In the genomic region with DNA sequence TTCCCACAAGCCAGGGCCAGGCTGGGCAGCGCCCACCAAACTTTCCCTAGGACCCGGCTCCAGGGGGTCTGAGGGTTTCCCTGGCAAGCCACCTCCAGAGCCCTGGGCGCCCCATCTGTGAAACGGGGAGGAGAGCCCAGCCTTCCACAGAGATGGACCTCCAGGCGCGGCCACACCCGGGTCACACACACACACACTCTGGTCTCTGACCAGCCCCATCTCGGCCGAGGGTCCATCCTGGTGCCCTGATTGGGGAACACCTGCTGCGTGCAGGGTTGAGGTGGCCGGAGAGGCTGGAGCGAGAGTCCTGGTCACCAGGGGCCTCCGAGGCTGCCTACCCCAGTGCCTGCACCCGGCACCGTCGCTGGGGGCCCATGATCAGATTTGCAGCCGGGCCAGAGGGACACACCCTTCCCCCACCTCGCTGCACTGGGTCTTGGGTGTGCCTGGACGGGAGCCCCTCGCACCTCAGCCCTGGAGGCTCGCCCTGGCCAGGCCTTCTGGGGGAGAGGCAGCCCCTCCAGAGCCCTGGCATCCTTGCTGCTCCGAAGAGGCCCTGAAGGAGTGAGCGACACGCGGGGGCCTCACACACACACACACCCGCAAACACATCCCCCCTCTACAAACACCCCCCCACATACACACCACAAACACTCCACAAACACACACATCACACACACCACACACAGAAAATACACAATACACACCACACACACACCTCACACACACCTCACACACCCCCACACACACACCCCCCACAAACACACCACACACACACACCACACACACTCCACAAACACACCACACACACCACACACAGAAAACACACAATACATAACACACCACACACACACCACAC, we compare ENCODE assay signal across 17 cellular contexts. TPM values are rescaled to one million over a fixed set of nuclear protein-coding genes. Genes with fewer than 3 reads are reported as not detected.
DNase-seq lines count a peak whose midpoint lies in the region; ATAC-seq, FAIRE-seq and TF ChIP-seq lines count a peak whose summit lies in the region.
"Had no signal": no experiment of that assay in that cellular context is flagged by ENCODE, and none has a peak within 500 bp of the region (broad histone marks: within the 10 kb centered on the region; RNA-seq: fewer than 3 reads in every experiment).

No MANE protein-coding gene starts in this region.

- no peaks in the 10 kb centered on the region for H3K9me3 ChIP-seq in H1 (ENCODE audit: insufficient read depth in 2 of 2, low read depth in 1 of 2, low read length in 1 of 2)
- H3K9me3 ChIP-seq in PC-9 (ENCODE audit: insufficient read depth, low read depth): no peaks in the 10 kb centered on the region
- H3K9me3 ChIP-seq: Caco-2, gastrocnemius medialis, HAP-1 had no signal

- intact Hi-C loops in PC-9 (cut with micrococcal nuclease; ENCODE audit: unreplicated experiment): no loop called here

- no peak for TF ChIP-seq POLR2A in H1 (IDR thresholded peaks at IDR 0.05; ENCODE audit: control extremely low read depth in 1 of 2, low read depth in 2 of 2, low read length in 2 of 2)

- H4K5ac ChIP-seq in H1 (ENCODE audit: insufficient read length, low read depth, low read length): no peak overlapping the region

- no peaks in the 10 kb centered on the region for H3K9me2 ChIP-seq in PC-9 (ENCODE audit: insufficient read depth)

- CTCF ChIA-PET in H1 (lab: Charles Lee; ENCODE audit: partially characterized antibody) (no interaction called here), PC-9 (lab: Charles Lee) (no interaction called here)

- no peak overlapping the region for H3K4me3 Mint-ChIP-seq in osteocyte (ENCODE audit: unreplicated experiment)

- no peak for TF ChIP-seq RAD21 in H1 (IDR thresholded peaks at IDR 0.05 in 1 of 2, conservative IDR thresholded peaks at IDR 0.05 in 1 of 2; ENCODE audit: low read depth in 2 of 2, low read length in 2 of 2)

- TF ChIP-seq CTCF in H1 (IDR thresholded peaks at IDR 0.05; ENCODE audit: control extremely low read depth in 1 of 3, insufficient read depth in 1 of 3, low read depth in 1 of 3, low read length in 3 of 3) (no peak), osteocyte (IDR thresholded peaks at IDR 0.05) (no peak), PC-9 (conservative IDR thresholded peaks at IDR 0.05) (no peak)

- H3K9me3 Mint-ChIP-seq in osteocyte (ENCODE audit: unreplicated experiment): no peaks in the 10 kb centered on the region

- 85% methylated on average over 20 of the region's 26 CpGs; no CpG with 5 or more reads in 1 of the 2 experiments for WGBS in H1 (ENCODE audit: extremely low coverage in 1 of 2, insufficient coverage in 1 of 2, insufficient read length in 1 of 2, insufficient replicate concordance in 2 of 2, low coverage in 1 of 2, low lambda C conversion rate in 2 of 2, missing lambda C conversion rate in 1 of 2), 2 experiments

- H2BK12ac ChIP-seq in H1 (ENCODE audit: low read depth, low read length): no peak overlapping the region

- H3K4me1 ChIP-seq in H1 (replicated peaks in 1 of 4; ENCODE audit: control insufficient read depth in 3 of 4, insufficient read depth in 4 of 4, low read length in 3 of 4) (0 out of 7 replicates have a peak, but pooled peaks cover 0 to 2% (median 0%) of the 10 kb centered on the region in 4 experiments), PC-9 (replicated peaks; ENCODE audit: insufficient read depth) (no peaks in the 10 kb centered on the region)
- H3K4me1 ChIP-seq: Caco-2, gastrocnemius medialis, HAP-1 had no signal

- no TSS peak for BruUV-seq in PC-9 (replicated peaks; lab: Mats Ljungman, UMichigan)

- no peak for TF ChIP-seq EP300 in H1 (IDR thresholded peaks at IDR 0.05; ENCODE audit: borderline replicate concordance in 1 of 2, low read depth in 2 of 2, low read length in 2 of 2)

- H3K27me3 Mint-ChIP-seq in osteocyte (ENCODE audit: unreplicated experiment): no peaks in the 10 kb centered on the region

- peaks cover 4% of the 10 kb centered on the region; the same call in 1 of the 2 replicates for H3K23me2 ChIP-seq in H1 (ENCODE audit: low read depth, low read length)

- 0 out of 2 replicates have a peak overlapping the region, but pooled peaks have one; percentile 36 for H2BK15ac ChIP-seq in H1 (ENCODE audit: low read length)

- H2AK5ac ChIP-seq in H1 (ENCODE audit: low read depth, low read length): no peak overlapping the region

- H3K14ac ChIP-seq in H1 (ENCODE audit: insufficient read length): no peak overlapping the region

- H3K56ac ChIP-seq in H1 (replicated peaks; ENCODE audit: insufficient read length, low read depth, low read length): peak overlapping the region; percentile 100

- H2BK20ac ChIP-seq in H1 (ENCODE audit: low read length): no peak overlapping the region

- no peak for FAIRE-seq in H1 (lab: Jason Lieb, UNC)

- H3K4me1 Mint-ChIP-seq in osteocyte (ENCODE audit: unreplicated experiment): no peaks in the 10 kb centered on the region

- 0 out of 7 replicates have a peak, but pooled peaks cover 0 to 2% (median 0%) of the 10 kb centered on the region in 4 experiments for H3K27me3 ChIP-seq in H1 (replicated peaks in 1 of 4; ENCODE audit: control insufficient read depth in 3 of 4, extremely low read depth in 1 of 4, insufficient read depth in 3 of 4, low read length in 3 of 4)
- H3K27me3 ChIP-seq in PC-9 (ENCODE audit: insufficient read depth, low read depth): no peaks in the 10 kb centered on the region

- peak overlapping the region; percentile 57 for H4K8ac ChIP-seq in H1 (ENCODE audit: extremely low read depth, insufficient read depth, low read length)

- H2AFZ ChIP-seq in H1 (ENCODE audit: low read length): no peak overlapping the region
- no peak overlapping the region for H2AFZ ChIP-seq in PC-9

- H3K23ac ChIP-seq in H1 (ENCODE audit: insufficient read length): no peak overlapping the region

- H3K27ac ChIP-seq in H1 (ENCODE audit: low read depth, low read length) (no peak overlapping the region), PC-9 (no peak overlapping the region)
- H3K27ac ChIP-seq: gastrocnemius medialis had no signal

- DNase-seq in ELR (ENCODE audit: low read depth) (peak; percentile 33), RPMI7951 (ENCODE audit: low read depth) (peak; percentile 17), H1 (ENCODE audit: low read depth in 1 of 2, low spot score in 2 of 2) (no peak), osteocyte (ENCODE audit: extremely low spot score, unreplicated experiment) (peak; percentile 83), PC-9 (no peak), SIG-M5 treated with dmso at 0.1 percent for 504 hours (lab: John Stamatoyannopoulos, UW; ENCODE audit: unreplicated experiment) (no peak)
- DNase-seq: activated CD4-positive, alpha-beta T cell treated with anti-CD3 and anti-CD28 coated beads, Interleukin-2, amount 50 U/mL, for 48 hours; AML-193; anterior cingulate cortex; Caco-2; gastrocnemius medialis; left ventricle myocardium superior; NCI-H187 treated with DMSO at 0.1 percent for 48 hours; NCI-H510A; stimulated activated CD4-positive, alpha-beta T cell treated with anti-CD3 and anti-CD28 coated beads, Interleukin-12 subunit alpha, Interleukin-12 subunit beta, amount 100 ng/mL, for 4 hours had no signal

- H3K79me2 ChIP-seq in H1 (ENCODE audit: control insufficient read depth in 1 of 2, insufficient read depth in 2 of 2, low read length in 2 of 2) (no peaks in the 10 kb centered on the region), PC-9 (ENCODE audit: low read depth) (no peaks in the 10 kb centered on the region)

- ATAC-seq in GM21529 (IDR thresholded peaks at IDR 0.05; ENCODE audit: unreplicated experiment): no peak
- ATAC-seq: gastrocnemius medialis, left ventricle myocardium superior had no signal

- POLR2A ChIA-PET in H1 (lab: Charles Lee; ENCODE audit: partially characterized antibody) (interaction anchor here (1.0 to 1.1 kb wide), 2 partner anchors 53 to 91 kb away, joined by 3 to 6 read pairs; a partner anchor contains a TSS), PC-9 (lab: Charles Lee; ENCODE audit: unreplicated experiment) (no interaction called here)

- H3K4me2 ChIP-seq in H1 (ENCODE audit: insufficient read depth in 1 of 2, low read depth in 2 of 2, low read length in 2 of 2): no peak overlapping the region
- H3K4me2 ChIP-seq in PC-9: no peak overlapping the region

- H2BK5ac ChIP-seq in H1 (ENCODE audit: low read depth, low read length): no peak overlapping the region

- H3F3A ChIP-seq in PC-9 (ENCODE audit: insufficient read depth, low read depth): no peaks in the 10 kb centered on the region

- no peak overlapping the region for H3K9ac ChIP-seq in H1 (replicated peaks in 1 of 4; ENCODE audit: extremely low read depth in 1 of 4, low read depth in 3 of 4, low read length in 3 of 4)

- no peak overlapping the region for H4K91ac ChIP-seq in H1 (replicated peaks; ENCODE audit: insufficient read length, low read length)

- H4K20me1 ChIP-seq in H1 (replicated peaks in 1 of 2; ENCODE audit: control insufficient read depth in 1 of 2, insufficient read depth in 2 of 2, low read length in 2 of 2) (peaks cover 0 to 3% of the 10 kb centered on the region in 2 experiments), PC-9 (ENCODE audit: insufficient read depth) (no peaks in the 10 kb centered on the region)

- H3K79me1 ChIP-seq in H1 (ENCODE audit: low read depth, low read length): no peaks in the 10 kb centered on the region

- H3K4ac ChIP-seq in H1 (replicated peaks; ENCODE audit: insufficient read length, low read depth, low read length): no peak overlapping the region

- H2BK120ac ChIP-seq in H1 (replicated peaks; ENCODE audit: low read depth, low read length): no peak overlapping the region

- H3K36me3 Mint-ChIP-seq in osteocyte (ENCODE audit: unreplicated experiment): no peaks in the 10 kb centered on the region

- H3K36me3 ChIP-seq in H1 (ENCODE audit: control insufficient read depth in 2 of 4, insufficient read depth in 4 of 4, low read length in 3 of 4) (no peaks in the 10 kb centered on the region), PC-9 (ENCODE audit: low read depth) (no peaks in the 10 kb centered on the region)
- H3K36me3 ChIP-seq: gastrocnemius medialis, HAP-1 had no signal

- H3K18ac ChIP-seq in H1 (ENCODE audit: extremely low read depth, low read length): no peak overlapping the region

- H3K27ac Mint-ChIP-seq in osteocyte (ENCODE audit: unreplicated experiment): no peak overlapping the region

- H3K4me3 ChIP-seq in H1 (ENCODE audit: extremely low read depth in 1 of 4, insufficient read depth in 2 of 4, low read depth in 3 of 4, low read length in 4 of 4): no peak overlapping the region
- no peak overlapping the region for H3K4me3 ChIP-seq in PC-9
- H3K4me3 ChIP-seq: gastrocnemius medialis, HAP-1 had no signal

RNA-seq across cellular contexts. Expression of a gene that starts 29.7 kb away (rescaled TPM):
- total RNA-seq in RPMI7951 (2014; rRNA removed; shearing (Covaris generic)): 45.9 and 53.0 TPM in 2 replicates
- 22.2 and 25.3 TPM in 2 replicates for total RNA-seq in H1 (2021; fragmentation: NEBNext Ultra II Directional; extraction: Animal tissue kit (Norgen Biotek cat#: 25700))
- polyA plus RNA-seq in H1 (2011; rRNA removed): 43.0 and 60.9 TPM in 2 replicates
- polyA plus RNA-seq in H1 (2011; cell fraction: cytosol; rRNA removed): 30.8 TPM
- 77.5 TPM for polyA plus RNA-seq in H1 (2011; cell fraction: nucleus; rRNA removed)
- polyA plus RNA-seq in H1 (2012, experiment 1 of 2): 14.8 to 29.0 TPM (median 26.6 TPM) in 4 replicates
- 33.3 TPM for polyA plus RNA-seq in H1 (2012, experiment 2 of 2)
- polyA plus RNA-seq in H1 (2013, experiment 1 of 2): 19.0 TPM
- 20.0 TPM for polyA plus RNA-seq in H1 (2013, experiment 2 of 2)
- 11.7 and 14.2 TPM in 2 replicates for polyA minus RNA-seq in H1 (2011; rRNA and poly(A)+ RNA removed)
- polyA minus RNA-seq in H1 (2011; cell fraction: cytosol; rRNA and poly(A)+ RNA removed): 14.8 TPM
- 24.0 TPM for polyA minus RNA-seq in H1 (2011; cell fraction: nucleus; rRNA and poly(A)+ RNA removed)
- total RNA-seq in osteocyte: 8.0 and 9.5 TPM in 2 replicates
- 83.6 and 86.5 TPM in 2 replicates for total RNA-seq in PC-9 (2021)

RNA-seq across cellular contexts. Expression of a gene that starts 38.7 kb away (rescaled TPM):
- 12.6 and 13.0 TPM in 2 replicates for total RNA-seq in RPMI7951 (2014; rRNA removed; shearing (Covaris generic))
- 120 and 131 TPM in 2 replicates for total RNA-seq in H1 (2021; fragmentation: NEBNext Ultra II Directional; extraction: Animal tissue kit (Norgen Biotek cat#: 25700))
- polyA plus RNA-seq in H1 (2011; rRNA removed): 141 and 190 TPM in 2 replicates
- 185 TPM for polyA plus RNA-seq in H1 (2011; cell fraction: cytosol; rRNA removed)
- polyA plus RNA-seq in H1 (2011; cell fraction: nucleus; rRNA removed): 144 TPM
- 66.6 to 148 TPM (median 135 TPM) in 4 replicates for polyA plus RNA-seq in H1 (2012, experiment 1 of 2)
- 172 TPM for polyA plus RNA-seq in H1 (2012, experiment 2 of 2)
- 97.0 TPM for polyA plus RNA-seq in H1 (2013, experiment 1 of 2)
- polyA plus RNA-seq in H1 (2013, experiment 2 of 2): 97.1 TPM
- 40.8 and 41.6 TPM in 2 replicates for polyA minus RNA-seq in H1 (2011; rRNA and poly(A)+ RNA removed)
- polyA minus RNA-seq in H1 (2011; cell fraction: cytosol; rRNA and poly(A)+ RNA removed): 51.5 TPM
- 46.7 TPM for polyA minus RNA-seq in H1 (2011; cell fraction: nucleus; rRNA and poly(A)+ RNA removed)
- total RNA-seq in osteocyte (47.9 and 51.1 TPM in 2 replicates), PC-9 (2021) (98.6 and 142 TPM in 2 replicates)

RNA-seq across cellular contexts. Expression of a gene that starts 58.0 kb away (rescaled TPM):
- 42.4 and 47.5 TPM in 2 replicates for total RNA-seq in RPMI7951 (2014; rRNA removed; shearing (Covaris generic))
- 78.8 and 80.8 TPM in 2 replicates for total RNA-seq in H1 (2021; fragmentation: NEBNext Ultra II Directional; extraction: Animal tissue kit (Norgen Biotek cat#: 25700))
- 99.7 and 144 TPM in 2 replicates for polyA plus RNA-seq in H1 (2011; rRNA removed)
- 68.0 TPM for polyA plus RNA-seq in H1 (2011; cell fraction: cytosol; rRNA removed)
- polyA plus RNA-seq in H1 (2011; cell fraction: nucleus; rRNA removed): 334 TPM
- polyA plus RNA-seq in H1 (2012, experiment 1 of 2): 65.1 to 84.3 TPM (median 78.3 TPM) in 4 replicates
- 54.5 TPM for polyA plus RNA-seq in H1 (2012, experiment 2 of 2)
- polyA plus RNA-seq in H1 (2013, experiment 1 of 2): 39.6 TPM
- polyA plus RNA-seq in H1 (2013, experiment 2 of 2): 35.7 TPM
- 71.4 and 95.1 TPM in 2 replicates for polyA minus RNA-seq in H1 (2011; rRNA and poly(A)+ RNA removed)
- polyA minus RNA-seq in H1 (2011; cell fraction: cytosol; rRNA and poly(A)+ RNA removed): 67.2 TPM
- polyA minus RNA-seq in H1 (2011; cell fraction: nucleus; rRNA and poly(A)+ RNA removed): 69.8 TPM
- total RNA-seq in osteocyte (111 and 117 TPM in 2 replicates), PC-9 (2021) (149 and 166 TPM in 2 replicates)

RNA-seq across cellular contexts. Expression of a gene that starts 58.2 kb away (rescaled TPM):
- total RNA-seq in RPMI7951 (2014; rRNA removed; shearing (Covaris generic)): 28.6 and 30.9 TPM in 2 replicates
- total RNA-seq in H1 (2021; fragmentation: NEBNext Ultra II Directional; extraction: Animal tissue kit (Norgen Biotek cat#: 25700)): 37.0 and 41.8 TPM in 2 replicates
- 60.8 and 64.2 TPM in 2 replicates for polyA plus RNA-seq in H1 (2011; rRNA removed)
- polyA plus RNA-seq in H1 (2011; cell fraction: cytosol; rRNA removed): 84.9 TPM
- polyA plus RNA-seq in H1 (2011; cell fraction: nucleus; rRNA removed): 30.5 TPM
- 48.9 to 59.9 TPM (median 53.7 TPM) in 4 replicates for polyA plus RNA-seq in H1 (2012, experiment 1 of 2)
- polyA plus RNA-seq in H1 (2012, experiment 2 of 2): 39.8 TPM
- 40.1 TPM for polyA plus RNA-seq in H1 (2013, experiment 1 of 2)
- 41.3 TPM for polyA plus RNA-seq in H1 (2013, experiment 2 of 2)
- 31.9 and 34.2 TPM in 2 replicates for polyA minus RNA-seq in H1 (2011; rRNA and poly(A)+ RNA removed)
- polyA minus RNA-seq in H1 (2011; cell fraction: cytosol; rRNA and poly(A)+ RNA removed): 15.9 TPM
- 18.6 TPM for polyA minus RNA-seq in H1 (2011; cell fraction: nucleus; rRNA and poly(A)+ RNA removed)
- total RNA-seq in osteocyte: 41.7 and 46.3 TPM in 2 replicates
- total RNA-seq in PC-9 (2021): 41.7 and 48.3 TPM in 2 replicates

Comparison
In these comparisons a context has a peak if more than half of its experiments do, and no peak if none do; other contexts are left out.
1. DNase-seq: peak in ELR (single experiment), RPMI7951 (single experiment) and osteocyte (single experiment); none in H1 (0 of 2), PC-9 (0 of 2) and SIG-M5 treated with dmso at 0.1 percent for 504 hours (single experiment).